Comparison of ENCODE assay signal across 8 cellular contexts in genomic region chr19:4867534-4868285, GRCh38. TPM values are rescaled to one million over a fixed set of nuclear protein-coding genes. Genes with fewer than 3 reads are reported as not detected.
A peak's percentile ranks its signal among the peaks of the same experiment; 100 is the strongest.
DNase-seq lines count a peak whose midpoint lies in the region; ATAC-seq and TF ChIP-seq lines count a peak whose summit lies in the region.

Gene PLIN3, minus strand, starts transcription at chr19:4867667. Its CDS starts 6,273 bp downstream, at chr19:4861394.

- H3K27me3 ChIP-seq in KMS-11 (ENCODE audit: insufficient read depth, low read depth) (no peaks in the 10 kb centered on the region; the same call in 1 of the 2 replicates), upper lobe of left lung (no peaks in the 10 kb centered on the region)

- no peaks in the 10 kb centered on the region for H3K9me3 Mint-ChIP-seq in T-helper 1 cell treated with Interleukin-12 subunit alpha and Interleukin-12 subunit beta and Interleukin-4 antibody, amounts not matched to agents 30 μg/mL and 1 μg/mL, for 36 hours
- H3K9me3 Mint-ChIP-seq in progenitor cell of endocrine pancreas (ENCODE audit: low read depth): no peaks in the 10 kb centered on the region

- H4K20me1 ChIP-seq in KMS-11 (ENCODE audit: insufficient read depth): no peaks in the 10 kb centered on the region

- TF ChIP-seq CTCF in KMS-11 (conservative IDR thresholded peaks at IDR 0.05; ENCODE audit: low read depth, low read length) (no peak), progenitor cell of endocrine pancreas (IDR thresholded peaks at IDR 0.05; ENCODE audit: unreplicated experiment) (no peak), upper lobe of left lung (IDR thresholded peaks at IDR 0.05) (no peak)

- peak within 1 kb of the TSS; percentile 62 for H3K27ac Mint-ChIP-seq in T-helper 1 cell treated with Interleukin-12 subunit alpha and Interleukin-12 subunit beta and Interleukin-4 antibody, amounts not matched to agents 30 μg/mL and 1 μg/mL, for 36 hours
- H3K27ac Mint-ChIP-seq in progenitor cell of endocrine pancreas: peak within 1 kb of the TSS; percentile 79

- TF ChIP-seq EP300 in upper lobe of left lung (IDR thresholded peaks at IDR 0.05): no peak

- H3K36me3 ChIP-seq in KMS-11 (ENCODE audit: insufficient read depth): no peaks in the 10 kb centered on the region
- peaks cover 0 to 4% (median 0%) of the 10 kb centered on the region in 4 donors for H3K36me3 ChIP-seq in upper lobe of left lung

- 6 to 11% methylated on average over 14 to 37 of the region's 46 CpGs for WGBS in upper lobe of left lung, 2 donors

- H3K27ac ChIP-seq in KMS-11: no peak within 1 kb of the TSS
- H3K27ac ChIP-seq in upper lobe of left lung: peak within 1 kb of the TSS; percentile 82 to 95 (median 92)

- peaks cover 23% of the 10 kb centered on the region for H3K4me1 Mint-ChIP-seq in T-helper 1 cell treated with Interleukin-12 subunit alpha and Interleukin-12 subunit beta and Interleukin-4 antibody, amounts not matched to agents 30 μg/mL and 1 μg/mL, for 36 hours (ENCODE audit: low read depth)
- H3K4me1 Mint-ChIP-seq in progenitor cell of endocrine pancreas (ENCODE audit: low read depth): peaks cover 5% of the 10 kb centered on the region

- H3K9ac ChIP-seq in KMS-11: peak within 1 kb of the TSS; percentile 61; the same call in 1 of the 2 replicates

- no peaks in the 10 kb centered on the region for H3K79me2 ChIP-seq in KMS-11 (ENCODE audit: insufficient read depth, low read depth)

- H3K9me3 ChIP-seq in upper lobe of left lung: no peaks in the 10 kb centered on the region

- H3K4me2 ChIP-seq in KMS-11: peak within 1 kb of the TSS; percentile 56

- ATAC-seq in GM21529 (IDR thresholded peaks at IDR 0.05; ENCODE audit: unreplicated experiment) (peak; percentile 73), left cardiac atrium (peak; percentile 98), upper lobe of left lung (ENCODE audit: low FRiP score in 2 of 2) (peak; percentile 98 to 99)

- intact Hi-C loops in left cardiac atrium (cut with DNase I): no loop called here

- H3K4me1 ChIP-seq in KMS-11 (ENCODE audit: low read depth, poor library complexity, severe bottlenecking) (no peaks in the 10 kb centered on the region), upper lobe of left lung (peaks cover 5 to 19% (median 9%) of the 10 kb centered on the region in 4 donors)

- H3K36me3 Mint-ChIP-seq in T-helper 1 cell treated with Interleukin-12 subunit alpha and Interleukin-12 subunit beta and Interleukin-4 antibody, amounts not matched to agents 30 μg/mL and 1 μg/mL, for 36 hours (ENCODE audit: low read depth): no peaks in the 10 kb centered on the region
- H3K36me3 Mint-ChIP-seq in progenitor cell of endocrine pancreas (ENCODE audit: insufficient read depth): peaks cover 4% of the 10 kb centered on the region

- no peak within 1 kb of the TSS for H3K4me3 ChIP-seq in KMS-11 (IDR thresholded peaks at IDR 0.05; ENCODE audit: insufficient read depth, low read depth, low read length)
- peak within 1 kb of the TSS; percentile 60 to 83 (median 67) for H3K4me3 ChIP-seq in upper lobe of left lung

- peak within 1 kb of the TSS; percentile 82 for H2AFZ ChIP-seq in KMS-11 (ENCODE audit: low read depth)

- peak in 1 of 4 donors; percentile 64 for TF ChIP-seq POLR2A in upper lobe of left lung (IDR thresholded peaks at IDR 0.05)

- peak within 1 kb of the TSS; percentile 83 for H3K4me3 Mint-ChIP-seq in T-helper 1 cell treated with Interleukin-12 subunit alpha and Interleukin-12 subunit beta and Interleukin-4 antibody, amounts not matched to agents 30 μg/mL and 1 μg/mL, for 36 hours
- peak within 1 kb of the TSS; percentile 83 for H3K4me3 Mint-ChIP-seq in progenitor cell of endocrine pancreas (ENCODE audit: low read depth)

- H3K27me3 Mint-ChIP-seq in T-helper 1 cell treated with Interleukin-12 subunit alpha and Interleukin-12 subunit beta and Interleukin-4 antibody, amounts not matched to agents 30 μg/mL and 1 μg/mL, for 36 hours (ENCODE audit: low read depth): peaks cover 2% of the 10 kb centered on the region
- no peaks in the 10 kb centered on the region for H3K27me3 Mint-ChIP-seq in progenitor cell of endocrine pancreas

- DNase-seq in DMS153 (lab: John Stamatoyannopoulos, UW) (peak; percentile 16), amniotic epithelial cell (ENCODE audit: low read depth) (peak; percentile 89), left cardiac atrium (peak; percentile 98), progenitor cell of endocrine pancreas (ENCODE audit: low spot score, unreplicated experiment) (peak; percentile 93), upper lobe of left lung (peak; percentile 96 to 97)

RNA-seq across cellular contexts. Expression of gene PLIN3, which starts in this region (rescaled TPM):
- 10 to 100 TPM; 25.3 to 35.1 TPM for total RNA-seq in left cardiac atrium
- 40.0 and 43.6 TPM in 2 replicates for total RNA-seq in progenitor cell of endocrine pancreas
- 10 to 100 TPM; 29.3 to 55.1 (median 38.4) TPM for total RNA-seq in upper lobe of left lung

Comparison
In these comparisons a context has a peak if more than half of its experiments do, and no peak if none do; other contexts are left out.
1. DNase-seq: peak in every context shown above with its lines; median percentile 98 in left cardiac atrium; 96 in upper lobe of left lung; 93 in progenitor cell of endocrine pancreas; 89 in amniotic epithelial cell; 16 in DMS153.